In genomic region chr2:215368493-215368809, GRCh38 we compare ENCODE assay signal across 22 cellular contexts.
"Had no signal": no experiment of that assay in that cellular context is flagged by ENCODE, and none has a peak within 500 bp of the region (broad histone marks: within the 10 kb centered on the region; RNA-seq: fewer than 3 reads in every experiment).

No MANE protein-coding gene starts in this region.

- H3K4me1 ChIP-seq: foreskin keratinocyte, pancreas, spleen, tibial artery, upper lobe of left lung, uterus had no signal

- H3K27ac ChIP-seq: dorsolateral prefrontal cortex, foreskin keratinocyte, neutrophil, pancreas, spleen, upper lobe of left lung, uterus had no signal

- H3K27me3 Mint-ChIP-seq: naive B cell; progenitor cell of endocrine pancreas; stimulated activated memory B cell treated with anti-CD40 and anti-IgM and Interleukin-4, amounts not matched to agents 10 μg/mL and 1 μg/mL and 100 μg/mL, for 72 hours; stimulated activated naive CD8-positive, alpha-beta T cell treated with anti-CD3 and anti-CD28 coated beads, Interleukin-15, Interleukin-2, amounts not matched to agents 100 ng/mL and 50 ng/mL, for 24 hours had no signal

- H3K4me1 Mint-ChIP-seq: stimulated activated memory B cell treated with anti-CD40 and anti-IgM and Interleukin-4, amounts not matched to agents 10 μg/mL and 1 μg/mL and 100 μg/mL, for 72 hours had no signal

- H3K27me3 ChIP-seq: dorsolateral prefrontal cortex, foreskin keratinocyte, neutrophil, pancreas, spleen, tibial artery, upper lobe of left lung, uterus had no signal

- H3K27ac Mint-ChIP-seq: naive B cell; stimulated activated memory B cell treated with anti-CD40 and anti-IgM and Interleukin-4, amounts not matched to agents 10 μg/mL and 1 μg/mL and 100 μg/mL, for 72 hours; stimulated activated naive CD8-positive, alpha-beta T cell treated with anti-CD3 and anti-CD28 coated beads, Interleukin-15, Interleukin-2, amounts not matched to agents 100 ng/mL and 50 ng/mL, for 24 hours had no signal

- H3K9me3 Mint-ChIP-seq: stimulated activated memory B cell treated with anti-CD40 and anti-IgM and Interleukin-4, amounts not matched to agents 10 μg/mL and 1 μg/mL and 100 μg/mL, for 72 hours; stimulated activated naive CD8-positive, alpha-beta T cell treated with anti-CD3 and anti-CD28 coated beads, Interleukin-15, Interleukin-2, amounts not matched to agents 100 ng/mL and 50 ng/mL, for 24 hours had no signal

- H3K4me3 Mint-ChIP-seq: naive B cell; stimulated activated memory B cell treated with anti-CD40 and anti-IgM and Interleukin-4, amounts not matched to agents 10 μg/mL and 1 μg/mL and 100 μg/mL, for 72 hours; stimulated activated naive CD8-positive, alpha-beta T cell treated with anti-CD3 and anti-CD28 coated beads, Interleukin-15, Interleukin-2, amounts not matched to agents 100 ng/mL and 50 ng/mL, for 24 hours had no signal

- H3K36me3 ChIP-seq: neutrophil, pancreas, uterus had no signal

- ATAC-seq: foreskin keratinocyte; left colon; left ventricle myocardium superior; pancreas; right cardiac atrium; stimulated activated memory B cell treated with anti-CD40 and anti-IgM and Interleukin-4, amounts not matched to agents 10 μg/mL and 1 μg/mL and 100 μg/mL, for 72 hours had no signal

- H3K4me3 ChIP-seq: dorsolateral prefrontal cortex, lung, pancreas, spleen, tibial artery, upper lobe of left lung, uterus had no signal

- DNase-seq: cortex of kidney; dorsolateral prefrontal cortex; effector CD8-positive, alpha-beta T cell; left colon; left ventricle myocardium superior; mesendoderm; naive B cell; pancreas; right cardiac atrium; spleen; stimulated activated CD4-positive, alpha-beta T cell treated with anti-CD3 and anti-CD28 coated beads, Interleukin-15, amount 100 ng/mL, for 24 hours; stimulated activated CD4-positive, alpha-beta T cell treated with anti-CD3 and anti-CD28 coated beads, Interleukin-1b, Interleukin-23, amount 100 ng/mL, for 48 hours; stimulated activated CD4-positive, alpha-beta T cell treated with anti-CD3 and anti-CD28 coated beads, Interleukin-4, amount 100 ng/mL, for 24 hours; tibial artery; upper lobe of left lung; uterus had no signal
